28 cellular contexts compared by ENCODE assay signal in genomic region chr14:55686713-55687112, GRCh38.
DNase-seq lines count a peak whose midpoint lies in the region; ATAC-seq and TF ChIP-seq lines count a peak whose summit lies in the region.
"Had no signal": no experiment of that assay in that cellular context is flagged by ENCODE, and none has a peak within 500 bp of the region (broad histone marks: within the 10 kb centered on the region; RNA-seq: fewer than 3 reads in every experiment).

No MANE protein-coding gene starts in this region.

- intact Hi-C loops in heart left ventricle (cut with DNase I): no loop called here
- intact Hi-C loops in Right ventricle myocardium inferior (cut with DNase I): no loop called here
- intact Hi-C loops in HCT116 (cut with micrococcal nuclease): no loop called here
- intact Hi-C loops in left colon (cut with DNase I, micrococcal nuclease): no loop called here

- H3K4me1 ChIP-seq in heart left ventricle (peaks cover 0 to 15% (median 0%) of the 10 kb centered on the region in 12 donors), HCT116 (ENCODE audit: control insufficient read depth in 1 of 2, insufficient read depth in 2 of 2, low read length in 2 of 2) (no peaks in the 10 kb centered on the region)
- H3K4me1 ChIP-seq: BLaER1, Caco-2 had no signal

- TF ChIP-seq POLR2A in heart left ventricle (IDR thresholded peaks at IDR 0.05): no peak
- no peak for TF ChIP-seq POLR2A in HCT116 (IDR thresholded peaks at IDR 0.05; ENCODE audit: borderline replicate concordance, extremely low read depth, insufficient read depth, insufficient read length)

- CTCF ChIA-PET in HCT116 (lab: Charles Lee): no interaction called here

- peak in 3 of 4 donors; percentile 10 to 33 (median 17) for ATAC-seq in heart left ventricle
- ATAC-seq in Right ventricle myocardium inferior: no peak
- no peak for ATAC-seq in HCT116
- ATAC-seq in left colon: peak; percentile 18
- ATAC-seq: K562 had no signal

- POLR2A ChIA-PET in HCT116 (lab: Charles Lee): no interaction called here

- H3K79me2 ChIP-seq in HCT116 (ENCODE audit: insufficient read depth, low read length): no peaks in the 10 kb centered on the region

- no peak for DNase-seq in heart left ventricle
- no peak for DNase-seq in Right ventricle myocardium inferior (ENCODE audit: missing footprints)
- no peak for DNase-seq in HCT116 (ENCODE audit: low read depth, low spot score)
- no peak for DNase-seq in left colon
- no peak for DNase-seq in NOMO-1 treated with DMSO at 0.1 percent for 48 hours (lab: John Stamatoyannopoulos, UW; ENCODE audit: unreplicated experiment)
- no peak for DNase-seq in SIG-M5 treated with dmso at 0.1 percent for 504 hours (lab: John Stamatoyannopoulos, UW; ENCODE audit: unreplicated experiment)
- no peak for DNase-seq in stimulated activated CD4-positive, alpha-beta T cell treated with anti-CD3 and anti-CD28 coated beads, Interleukin-2, amount 100 ng/mL, for 48 hours
- DNase-seq: 8988T; ACHN; Caco-2; CD4-positive, alpha-beta memory T cell; DMS 273 treated with DMSO at 0.1 percent for 48 hours; DMS79; GF-D8; GOT3; MV-4-11; NCI-H1105; NCI-H2029; NCI-H446 treated with DMSO at 0.1 percent for 48 hours; NCI-H526; NCI-H82; NK-92 treated with Interleukin-12 subunit alpha and Interleukin-12 subunit beta, amount 100 ng/mL, for 24 hours; SIG-M5; SK-N-SH; SW 1271 had no signal

- H3K9me3 ChIP-seq in heart left ventricle (no peaks in the 10 kb centered on the region), HCT116 (ENCODE audit: control insufficient read depth in 1 of 2, insufficient read depth in 1 of 2, low read depth in 1 of 2, low read length in 2 of 2) (no peaks in the 10 kb centered on the region)
- H3K9me3 ChIP-seq: BLaER1, Caco-2, HAP-1 had no signal

- H3K4me3 ChIP-seq in heart left ventricle (no peak overlapping the region), HCT116 (replicated peaks in 1 of 2; ENCODE audit: low read depth in 1 of 2, low read length in 2 of 2) (no peak overlapping the region)
- H3K4me3 ChIP-seq: BLaER1, HAP-1, K562 had no signal

- TF ChIP-seq RAD21 in HCT116 (IDR thresholded peaks at IDR 0.05; ENCODE audit: low read depth): no peak

- no peak overlapping the region for H3K4me2 ChIP-seq in HCT116 (ENCODE audit: low read length)
- H3K4me2 ChIP-seq: BLaER1, SK-N-SH had no signal

- H3K36me3 ChIP-seq in heart left ventricle: peaks cover 0 to 60% (median 48%) of the 10 kb centered on the region in 9 donors
- H3K36me3 ChIP-seq in HCT116 (ENCODE audit: control insufficient read depth in 1 of 2, insufficient read depth in 2 of 2, low read length in 2 of 2): peaks cover 6 to 14% of the 10 kb centered on the region in 2 experiments; a peak in 2 of 4 replicates

- TF ChIP-seq CTCF in heart left ventricle (IDR thresholded peaks at IDR 0.05) (no peak), HCT116 (IDR thresholded peaks at IDR 0.05 in 2 of 3, conservative IDR thresholded peaks at IDR 0.05 in 1 of 3; ENCODE audit: borderline replicate concordance in 1 of 3, insufficient read depth in 1 of 3, low read depth in 2 of 3, low read length in 2 of 3) (no peak)

- no peak overlapping the region for H2AFZ ChIP-seq in HCT116 (ENCODE audit: low read depth, low read length, poor library complexity, severe bottlenecking)

- H3K27me3 ChIP-seq in heart left ventricle: no peaks in the 10 kb centered on the region
- H3K27me3 ChIP-seq in HCT116 (ENCODE audit: insufficient read depth, low read length): no peaks in the 10 kb centered on the region
- H3K27me3 ChIP-seq: BLaER1 had no signal

- H3K9me2 ChIP-seq in HCT116 (ENCODE audit: insufficient read depth): no peaks in the 10 kb centered on the region
- H3K9me2 ChIP-seq: SK-N-SH had no signal

- no peaks in the 10 kb centered on the region for H4K20me1 ChIP-seq in HCT116 (ENCODE audit: insufficient read depth)
- H4K20me1 ChIP-seq: BLaER1 had no signal

- TSS peak; percentile 7 for BruUV-seq in HCT116 (replicated peaks; lab: Mats Ljungman, UMichigan)

- H3K9ac ChIP-seq in HCT116 (ENCODE audit: low read length): no peak overlapping the region
- H3K9ac ChIP-seq: BLaER1, SK-N-SH had no signal

- H3K27ac ChIP-seq in heart left ventricle (no peak overlapping the region), HCT116 (ENCODE audit: low read depth, low read length) (no peak overlapping the region)
- H3K27ac ChIP-seq: BLaER1 had no signal

- WGBS in heart left ventricle, 4 donors: 82 to 91% (median 88%) methylated on average over 7 of the region's 7 CpGs

- RAD21 ChIA-PET in HCT116 (lab: Charles Lee; ENCODE audit: low non-redundant PET in 1 of 2, low total read pairs in 2 of 2, uncharacterized antibody in 2 of 2, unreplicated experiment in 2 of 2): no interaction called here

TF ChIP-seq in HCT116, 20 proteins besides CTCF, POLR2A, EP300 and RAD21:
- no peak for TF ChIP-seq MAX (IDR thresholded peaks at IDR 0.05)
- TF ChIP-seq REST (IDR thresholded peaks at IDR 0.05; ENCODE audit: low read depth): no peak
- TF ChIP-seq EZH2phosphoT487 (IDR thresholded peaks at IDR 0.05; ENCODE audit: borderline replicate concordance): no peak
- no peak for TF ChIP-seq FOSL1 (IDR thresholded peaks at IDR 0.05; ENCODE audit: low read depth)
- no peak for TF ChIP-seq EGR1 (IDR thresholded peaks at IDR 0.05; ENCODE audit: low read depth)
- no peak for TF ChIP-seq TCF7L2 (IDR thresholded peaks at IDR 0.05; ENCODE audit: borderline replicate concordance, extremely low read depth, insufficient read depth, insufficient read length)
- no peak for TF ChIP-seq SIN3A (IDR thresholded peaks at IDR 0.05; ENCODE audit: low read depth)
- no peak for TF ChIP-seq ZNF274 (IDR thresholded peaks at IDR 0.05; ENCODE audit: low read depth, low read length)
- no peak for TF ChIP-seq CEBPB (IDR thresholded peaks at IDR 0.05; ENCODE audit: low read depth)
- no peak for TF ChIP-seq ZBTB33 (IDR thresholded peaks at IDR 0.05; ENCODE audit: extremely low read depth, insufficient replicate concordance, low read length)

Comparison
In these comparisons a context has a peak if more than half of its experiments do, and no peak if none do; other contexts are left out.
1. ATAC-seq: peak in heart left ventricle (3 of 4) and left colon (single experiment); none in Right ventricle myocardium inferior (single experiment) and HCT116 (single experiment).